Comparison of ENCODE assay signal across 17 cellular contexts in genomic region chr10:57844387-57844998, GRCh38.
"Had no signal": no experiment of that assay in that cellular context is flagged by ENCODE, and none has a peak within 500 bp of the region (broad histone marks: within the 10 kb centered on the region; RNA-seq: fewer than 3 reads in every experiment).

No MANE protein-coding gene starts in this region.

- H3K9me3 ChIP-seq: adrenal gland, psoas muscle, testis had no signal

- ATAC-seq: heart left ventricle; left ventricle myocardium superior; psoas muscle; sciatic nerve; stimulated activated naive CD8-positive, alpha-beta T cell treated with anti-CD3 and anti-CD28 coated beads, Interleukin-15, amount 100 ng/mL, for 72 hours had no signal

- DNase-seq: activated CD4-positive, alpha-beta T cell treated with anti-CD3 and anti-CD28 coated beads for 1 hour; activated CD4-positive, alpha-beta T cell treated with anti-CD3 and anti-CD28 coated beads, Interleukin-2, amount 50 U/mL, for 48 hours; activated effector memory CD4-positive, alpha-beta T cell treated with anti-CD3 and anti-CD28 coated beads, Interleukin-2, amount 50 U/mL, for 16 hours; activated T-cell treated with anti-CD3 and anti-CD28 coated beads, Interleukin-2, amount 50 U/mL, for 24 hours; adrenal gland; dorsolateral prefrontal cortex; endodermal cell; heart left ventricle; left ventricle myocardium superior; psoas muscle; stimulated activated CD4-positive, alpha-beta T cell treated with anti-CD3 and anti-CD28 coated beads, Interleukin-1b, Interleukin-23, amount 100 ng/mL, for 48 hours; stimulated activated naive CD8-positive, alpha-beta T cell treated with anti-CD3 and anti-CD28 coated beads, Interleukin-15, amount 100 ng/mL, for 72 hours; T-helper 1 cell; testis had no signal

- H3K4me3 ChIP-seq: adrenal gland, cardiac muscle cell, dorsolateral prefrontal cortex, heart left ventricle, psoas muscle, testis had no signal

- H3K27me3 ChIP-seq: adrenal gland, cardiac muscle cell, heart left ventricle, testis had no signal

- H3K4me1 ChIP-seq: adrenal gland, psoas muscle, testis had no signal

- H3K36me3 ChIP-seq: adrenal gland, cardiac muscle cell, heart left ventricle had no signal

- H3K27ac ChIP-seq: adrenal gland, cardiac muscle cell, dorsolateral prefrontal cortex, heart left ventricle, psoas muscle, testis, VCaP had no signal
